ENCODE assay signal across 24 cellular contexts in genomic region chr7:128845987-128846386, GRCh38.
"Had no signal": no experiment of that assay in that cellular context is flagged by ENCODE, and none has a peak within 500 bp of the region (broad histone marks: within the 10 kb centered on the region; RNA-seq: fewer than 3 reads in every experiment).

No MANE protein-coding gene starts in this region.

- H3K4me1 ChIP-seq: lower lobe of right lung, pancreas, right lobe of liver, testis, tibial nerve, upper lobe of right lung, vagina had no signal

- ATAC-seq: heart right ventricle; lower lobe of right lung; natural killer cell; pancreas; right lobe of liver; stimulated activated memory B cell treated with anti-CD40 and anti-IgM and Interleukin-4, amounts not matched to agents 10 μg/mL and 1 μg/mL and 100 μg/mL, for 72 hours; upper lobe of right lung had no signal

- H3K27me3 ChIP-seq: heart right ventricle, pancreas, right lobe of liver, spleen, testis, tibial nerve, upper lobe of right lung, vagina had no signal

- FAIRE-seq: endothelial cell of umbilical vein, pancreas had no signal

- DNase-seq: effector CD4-positive, alpha-beta T cell; endodermal cell; erythroblast; foreskin melanocyte; hypothalamus; islet precursor cell; left ventricle myocardium inferior; lower lobe of right lung; natural killer cell; nucleus accumbens; right lobe of liver; spleen; stimulated activated CD4-positive, alpha-beta T cell treated with anti-CD3 and anti-CD28 coated beads, Interleukin-15, amount 100 ng/mL, for 24 hours; stimulated activated CD4-positive, alpha-beta T cell treated with anti-CD3 and anti-CD28 coated beads, Interleukin-1b, Interleukin-23, amount 100 ng/mL, for 48 hours; stimulated activated CD4-positive, alpha-beta T cell treated with anti-CD3 and anti-CD28 coated beads, Interleukin-4, amount 100 ng/mL, for 24 hours; testis; upper lobe of right lung had no signal

- H3K36me3 ChIP-seq: lower lobe of right lung, pancreas, right lobe of liver, spleen, upper lobe of right lung had no signal

- H3K9me3 ChIP-seq: heart right ventricle, left ventricle myocardium inferior, lower lobe of right lung, pancreas, right lobe of liver, spleen, testis, tibial nerve, upper lobe of right lung, vagina had no signal

- H3K27ac ChIP-seq: coronary artery, left ventricle myocardium inferior, lower lobe of right lung, pancreas, right lobe of liver, spleen, testis, tibial nerve, upper lobe of right lung, vagina had no signal

- H3K4me3 ChIP-seq: coronary artery, heart right ventricle, left ventricle myocardium inferior, lower lobe of right lung, pancreas, right lobe of liver, spleen, testis, tibial nerve, upper lobe of right lung, vagina had no signal
